17 cellular contexts compared by ENCODE assay signal in the genomic region with DNA sequence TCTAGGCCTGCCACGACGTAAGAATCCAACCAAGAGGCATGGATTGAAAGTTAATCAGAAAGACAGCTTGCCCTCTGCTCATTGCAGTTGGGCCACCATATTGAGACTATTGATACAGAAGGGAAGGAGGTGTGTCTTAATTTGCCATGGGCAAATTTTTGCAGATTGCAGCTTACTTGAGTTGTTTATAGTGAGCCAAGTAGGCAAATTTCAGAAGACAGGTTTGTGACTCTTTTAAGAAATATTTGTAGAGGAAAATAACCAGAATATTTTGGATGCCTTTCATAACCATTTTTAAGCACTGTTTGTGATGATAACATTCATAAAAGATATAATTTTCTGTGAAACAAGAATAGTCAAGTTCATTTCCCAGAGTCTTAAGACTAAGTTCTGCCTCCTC.
DNase-seq lines count a peak whose midpoint lies in the region; ATAC-seq and TF ChIP-seq lines count a peak whose summit lies in the region.
"Had no signal": no experiment of that assay in that cellular context is flagged by ENCODE, and none has a peak within 500 bp of the region (broad histone marks: within the 10 kb centered on the region; RNA-seq: fewer than 3 reads in every experiment).

No MANE protein-coding gene starts in this region.

- no peak for ATAC-seq in CD4-positive, alpha-beta T cell (ENCODE audit: poor library complexity)
- no peak for ATAC-seq in HG02973 (IDR thresholded peaks at IDR 0.05; ENCODE audit: unreplicated experiment)

- H3K4me1 Mint-ChIP-seq in CD4-positive, alpha-beta T cell (ENCODE audit: low read depth) = peaks cover 55% of the 10 kb centered on the region
- peaks cover 37% of the 10 kb centered on the region for H3K4me1 Mint-ChIP-seq in HFFc6 (ENCODE audit: low read depth)
- peaks cover 12% of the 10 kb centered on the region for H3K4me1 Mint-ChIP-seq in mesothelial cell of epicardium

- CTCF ChIA-PET in CD4-positive, alpha-beta T cell (lab: Charles Lee) = no interaction called here

- no peaks in the 10 kb centered on the region for H3K9me3 Mint-ChIP-seq in CD4-positive, alpha-beta T cell
- no peaks in the 10 kb centered on the region for H3K9me3 Mint-ChIP-seq in HFFc6
- no peaks in the 10 kb centered on the region for H3K9me3 Mint-ChIP-seq in mesothelial cell of epicardium
- H3K9me3 Mint-ChIP-seq: CD4-positive, CD25-positive, alpha-beta regulatory T cell had no signal

- intact Hi-C loops in CD4-positive, alpha-beta T cell (cut with DNase I, micrococcal nuclease) = no loop called here

- no peak for DNase-seq in CD4-positive, alpha-beta T cell
- DNase-seq in HFFc6 (no peak), choroid plexus epithelial cell (ENCODE audit: low read depth) (peak; percentile 20), mesothelial cell of epicardium (ENCODE audit: low spot score in 2 of 2, unreplicated experiment in 2 of 2) (no peak), RPMI8226 (no peak), cortex of kidney (lab: John Stamatoyannopoulos, UW) (no peak), NCI-H82 (lab: John Stamatoyannopoulos, UW) (no peak)
- DNase-seq: BE2C; C1 segment of cervical spinal cord; Caco-2; CD4-positive, CD25-positive, alpha-beta regulatory T cell; GF-D8; GOT3; H7; KBM-7 had no signal

- peak overlapping the region; percentile 59 for H3K27ac Mint-ChIP-seq in CD4-positive, alpha-beta T cell
- peak overlapping the region; percentile 42; the same call in 1 of the 2 replicates for H3K27ac Mint-ChIP-seq in HFFc6
- H3K27ac Mint-ChIP-seq in mesothelial cell of epicardium = peak overlapping the region; percentile 35

- peaks cover 43% of the 10 kb centered on the region for H3K36me3 Mint-ChIP-seq in CD4-positive, alpha-beta T cell (ENCODE audit: low read depth)
- H3K36me3 Mint-ChIP-seq in HFFc6 (ENCODE audit: low read depth) (peaks cover 39% of the 10 kb centered on the region), mesothelial cell of epicardium (peaks cover 19% of the 10 kb centered on the region)

- H3K27me3 ChIP-seq in CD4-positive, alpha-beta T cell (ENCODE audit: control insufficient read depth, insufficient read depth, low read length) = no peaks in the 10 kb centered on the region
- H3K27me3 ChIP-seq: BE2C had no signal

- TF ChIP-seq CTCF in CD4-positive, alpha-beta T cell (IDR thresholded peaks at IDR 0.05) = no peak
- no peak for TF ChIP-seq CTCF in HFFc6 (IDR thresholded peaks at IDR 0.05)
- no peak for TF ChIP-seq CTCF in choroid plexus epithelial cell (conservative IDR thresholded peaks at IDR 0.05; ENCODE audit: low read depth, low read length)
- no peak for TF ChIP-seq CTCF in mesothelial cell of epicardium (IDR thresholded peaks at IDR 0.05; ENCODE audit: unreplicated experiment)

- H3K4me3 ChIP-seq in choroid plexus epithelial cell (ENCODE audit: low read depth, low read length) = no peak overlapping the region

- H3K27ac ChIP-seq in CD4-positive, alpha-beta T cell (ENCODE audit: low read depth, low read length) = no peak overlapping the region
- H3K27ac ChIP-seq: HL-60 had no signal

- no peaks in the 10 kb centered on the region for H3K27me3 Mint-ChIP-seq in CD4-positive, alpha-beta T cell
- H3K27me3 Mint-ChIP-seq in HFFc6 (ENCODE audit: insufficient read depth) (no peaks in the 10 kb centered on the region), mesothelial cell of epicardium (ENCODE audit: low read depth) (no peaks in the 10 kb centered on the region)
- H3K27me3 Mint-ChIP-seq: CD4-positive, CD25-positive, alpha-beta regulatory T cell had no signal

- POLR2A ChIA-PET in CD4-positive, alpha-beta T cell (lab: Charles Lee) = no interaction called here

- no peaks in the 10 kb centered on the region for H3K9me3 ChIP-seq in CD4-positive, alpha-beta T cell (ENCODE audit: control insufficient read depth, low read length)
- H3K9me3 ChIP-seq: BE2C, Caco-2 had no signal

- H3K4me3 Mint-ChIP-seq in CD4-positive, alpha-beta T cell = no peak overlapping the region
- H3K4me3 Mint-ChIP-seq in HFFc6 (0 out of 2 replicates have a peak overlapping the region, but pooled peaks have one; percentile 24), mesothelial cell of epicardium (no peak overlapping the region)
- H3K4me3 Mint-ChIP-seq: CD4-positive, CD25-positive, alpha-beta regulatory T cell had no signal
